In the genomic region with DNA sequence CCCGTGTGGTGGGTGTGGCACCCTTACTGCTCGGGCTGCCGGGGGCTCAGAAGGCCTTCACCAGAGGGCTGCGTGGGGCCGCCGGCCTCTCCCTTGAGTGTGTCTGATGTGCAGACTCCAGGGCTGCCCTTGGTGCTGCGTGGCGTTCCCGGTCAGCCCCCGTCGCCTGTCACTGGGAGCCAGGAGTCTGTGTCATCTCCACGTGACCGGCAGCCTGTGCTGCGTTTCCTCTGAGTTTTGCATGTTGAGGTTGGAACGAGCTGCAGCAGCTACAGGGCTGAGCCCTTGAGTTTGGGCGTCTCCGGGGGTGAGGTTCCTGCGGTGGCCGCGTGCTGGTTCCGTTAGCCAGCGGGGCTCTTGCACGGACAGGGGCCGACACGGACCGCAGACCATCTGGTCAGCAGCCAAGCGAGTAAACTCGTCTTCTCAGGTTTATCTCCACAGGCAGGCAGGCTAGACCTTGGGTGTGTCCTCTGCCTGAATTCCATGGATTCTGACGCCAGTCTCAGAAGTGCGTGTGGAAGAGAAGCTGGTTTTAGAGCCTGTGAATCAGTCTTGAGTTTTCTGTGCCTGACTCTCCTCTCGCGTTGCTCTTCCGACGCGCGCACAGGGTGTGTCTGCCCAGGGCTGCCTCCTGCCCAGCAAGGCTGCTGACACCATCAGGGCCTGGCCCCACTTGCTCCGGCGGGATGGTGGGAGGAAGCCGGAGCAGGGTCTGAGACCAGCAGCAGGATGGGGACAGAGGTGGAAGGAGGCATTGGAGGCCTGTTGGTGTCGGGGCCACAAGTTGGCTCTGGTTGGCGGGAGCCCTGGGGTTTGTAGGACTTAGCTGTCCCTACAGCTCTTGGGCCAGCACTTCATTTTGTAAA, we compare ENCODE assay signal across 15 cellular contexts. TPM values are rescaled to one million over a fixed set of nuclear protein-coding genes. Genes with fewer than 3 reads are reported as not detected.
DNase-seq lines count a peak whose midpoint lies in the region; ATAC-seq, FAIRE-seq and TF ChIP-seq lines count a peak whose summit lies in the region.
"Had no signal": no experiment of that assay in that cellular context is flagged by ENCODE, and none has a peak within 500 bp of the region (broad histone marks: within the 10 kb centered on the region; RNA-seq: fewer than 3 reads in every experiment).

No MANE protein-coding gene starts in this region.

- H3K79me2 ChIP-seq in astrocyte (ENCODE audit: insufficient read depth, low read length) (peaks cover 61% of the 10 kb centered on the region), keratinocyte (ENCODE audit: control insufficient read depth, insufficient read depth, low read length) (peaks cover 50% of the 10 kb centered on the region)

- H3K4me3 Mint-ChIP-seq in astrocyte (ENCODE audit: unreplicated experiment) = no peak overlapping the region
- H3K4me3 Mint-ChIP-seq: effector memory CD8-positive, alpha-beta T cell had no signal

- no peak overlapping the region for H3K4me3 ChIP-seq in astrocyte (ENCODE audit: insufficient read depth, low read depth, low read length)
- peak overlapping the region; percentile 14 to 65 (median 48) for H3K4me3 ChIP-seq in keratinocyte (ENCODE audit: control insufficient read depth in 2 of 3, extremely low read depth in 1 of 3, insufficient read depth in 2 of 3, low read depth in 1 of 3, low read length in 3 of 3)
- peak overlapping the region; percentile 5 for H3K4me3 ChIP-seq in upper lobe of right lung

- no peak overlapping the region for H3K27ac ChIP-seq in astrocyte (ENCODE audit: low read depth, low read length)
- peak overlapping the region; percentile 97 for H3K27ac ChIP-seq in keratinocyte (ENCODE audit: control insufficient read depth, insufficient read depth, low read length)
- H3K27ac ChIP-seq in upper lobe of right lung = peak overlapping the region; percentile 36

- no peaks in the 10 kb centered on the region for H3K4me1 ChIP-seq in astrocyte (ENCODE audit: insufficient read depth, low read length)
- H3K4me1 ChIP-seq in keratinocyte (ENCODE audit: control insufficient read depth, extremely low read depth, insufficient read depth, low read length) = peaks cover 27% of the 10 kb centered on the region
- H3K4me1 ChIP-seq in upper lobe of right lung = no peaks in the 10 kb centered on the region

- H2AFZ ChIP-seq in astrocyte (ENCODE audit: low read depth, low read length) = no peak overlapping the region
- peak overlapping the region; percentile 76 for H2AFZ ChIP-seq in keratinocyte (ENCODE audit: control insufficient read depth, low read length)

- H3K27me3 ChIP-seq in astrocyte (ENCODE audit: insufficient read depth, low read length) (no peaks in the 10 kb centered on the region), keratinocyte (ENCODE audit: control insufficient read depth, extremely low read depth, insufficient read depth, low read length) (no peaks in the 10 kb centered on the region), upper lobe of right lung (no peaks in the 10 kb centered on the region)

- FAIRE-seq in astrocyte (lab: Jason Lieb, UNC) (no peak), keratinocyte (lab: Jason Lieb, UNC) (peak; percentile 90)

- H3K4me2 ChIP-seq in astrocyte (ENCODE audit: low read length) (no peak overlapping the region), keratinocyte (ENCODE audit: control insufficient read depth, extremely low read depth, insufficient read depth, low read depth, low read length) (peak overlapping the region; percentile 94)

- DNase-seq in astrocyte (ENCODE audit: low read depth) (peak; percentile 24), keratinocyte (ENCODE audit: low read depth, low spot score) (peak; percentile 87), upper lobe of right lung (peak; percentile 66), C1 segment of cervical spinal cord (lab: John Stamatoyannopoulos, UW) (no peak)
- DNase-seq: amygdala; DMS 273 treated with DMSO at 0.1 percent for 48 hours; effector memory CD8-positive, alpha-beta T cell; KG1; naive B cell; NCI-H2029; stimulated activated CD4-positive, alpha-beta T cell treated with anti-CD3 and anti-CD28 coated beads, Interleukin-12 subunit alpha, Interleukin-12 subunit beta, amount 100 ng/mL, for 4 hours; stimulated activated CD8-positive, alpha-beta memory T cell treated with anti-CD3 and anti-CD28 coated beads, Interleukin-4, amount 100 ng/mL, for 48 hours; T1000 had no signal

- H3K9me3 Mint-ChIP-seq in astrocyte (ENCODE audit: unreplicated experiment) = no peaks in the 10 kb centered on the region
- H3K9me3 Mint-ChIP-seq: effector memory CD8-positive, alpha-beta T cell; naive B cell had no signal

- H4K20me1 ChIP-seq in astrocyte (ENCODE audit: insufficient read depth, low read length) (peaks cover 30% of the 10 kb centered on the region), keratinocyte (ENCODE audit: control insufficient read depth, extremely low read depth, insufficient read depth, low read length) (no peaks in the 10 kb centered on the region)

- H3K36me3 Mint-ChIP-seq in astrocyte (ENCODE audit: low read depth, unreplicated experiment) = peaks cover 4% of the 10 kb centered on the region
- H3K36me3 Mint-ChIP-seq: naive B cell had no signal

- no peaks in the 10 kb centered on the region for H3K9me1 ChIP-seq in keratinocyte (ENCODE audit: control insufficient read depth, extremely low read depth, insufficient read depth, low read length)

- TF ChIP-seq CTCF in astrocyte (IDR thresholded peaks at IDR 0.05; ENCODE audit: insufficient read depth, low read depth, low read length) (no peak), keratinocyte (optimal IDR thresholded peaks at IDR 0.05 in 1 of 3, IDR thresholded peaks at IDR 0.05 in 1 of 3, conservative IDR thresholded peaks at IDR 0.05 in 1 of 3; ENCODE audit: extremely low read depth in 1 of 3, insufficient read depth in 2 of 3, low read length in 3 of 3) (no peak), upper lobe of right lung (IDR thresholded peaks at IDR 0.05) (no peak)

- peaks cover 4% of the 10 kb centered on the region for H3K4me1 Mint-ChIP-seq in astrocyte (ENCODE audit: low read depth, unreplicated experiment)

- no peaks in the 10 kb centered on the region for H3K27me3 Mint-ChIP-seq in astrocyte (ENCODE audit: low read depth, unreplicated experiment)
- H3K27me3 Mint-ChIP-seq: effector memory CD8-positive, alpha-beta T cell; naive B cell had no signal

- no peaks in the 10 kb centered on the region for H3K36me3 ChIP-seq in astrocyte (ENCODE audit: insufficient read depth, low read length)
- H3K36me3 ChIP-seq in keratinocyte (ENCODE audit: control insufficient read depth in 2 of 2, extremely low read depth in 1 of 2, insufficient read depth in 2 of 2, low read length in 2 of 2) = peaks cover 7 to 21% of the 10 kb centered on the region in 2 experiments
- peaks cover 8% of the 10 kb centered on the region for H3K36me3 ChIP-seq in upper lobe of right lung

- H3K9ac ChIP-seq in astrocyte (ENCODE audit: low read length) (no peak overlapping the region), keratinocyte (ENCODE audit: control insufficient read depth, extremely low read depth, insufficient read depth, low read length) (peak overlapping the region; percentile 89)

- H3K27ac Mint-ChIP-seq in astrocyte (ENCODE audit: unreplicated experiment) = no peak overlapping the region
- H3K27ac Mint-ChIP-seq: effector memory CD8-positive, alpha-beta T cell had no signal

- no peaks in the 10 kb centered on the region for H3K9me3 ChIP-seq in astrocyte (ENCODE audit: insufficient read depth, low read depth, low read length)
- H3K9me3 ChIP-seq in keratinocyte (ENCODE audit: control insufficient read depth, low read depth, low read length) = no peaks in the 10 kb centered on the region
- H3K9me3 ChIP-seq in upper lobe of right lung = no peaks in the 10 kb centered on the region

- intact Hi-C loops in upper lobe of right lung (cut with DNase I) = no loop called here

- dilution Hi-C loops in keratinocyte (cut with MboI; ENCODE audit: extremely low pct_ligation_motif_present, low sequenced_read_pairs) = no loop called here

- peak; percentile 65 for ATAC-seq in upper lobe of right lung
- ATAC-seq in activated CD4-positive, CD25-positive, alpha-beta regulatory T cell treated with anti-CD3 and anti-CD28 coated beads, Interleukin-2, amount 50 U/mL, for 24 hours = no peak
- ATAC-seq: effector memory CD8-positive, alpha-beta T cell; Panc1 had no signal

RNA-seq across cellular contexts. Expression of a gene that starts 10.5 kb away (rescaled TPM):
- total RNA-seq in astrocyte = 40.3 and 47.3 TPM in 2 replicates
- 21.6 to 36.7 TPM (median 31.7 TPM) in 3 replicates for polyA plus RNA-seq in keratinocyte
- polyA plus RNA-seq in keratinocyte (2011; ENCODE audit: low read depth) = 15.6 TPM
- polyA plus RNA-seq in keratinocyte (2011; cell fraction: cytosol; rRNA removed) = 21.5 and 31.3 TPM in 2 replicates
- 73.0 and 91.5 TPM in 2 replicates for polyA plus RNA-seq in keratinocyte (2011; cell fraction: nucleus; rRNA removed)
- polyA plus RNA-seq in keratinocyte (2012; ENCODE audit: low replicate concordance) = 25.4 and 36.5 TPM in 2 replicates
- 42.6 to 74.9 TPM (median 46.0 TPM) in 3 replicates for polyA minus RNA-seq in keratinocyte
- 48.5 TPM for polyA minus RNA-seq in keratinocyte (2011; cell fraction: cytosol; rRNA and poly(A)+ RNA removed)
- 59.6 and 60.7 TPM in 2 replicates for polyA minus RNA-seq in keratinocyte (2011; cell fraction: nucleus; rRNA and poly(A)+ RNA removed)
- 31.1 TPM for total RNA-seq in upper lobe of right lung

RNA-seq across cellular contexts. Expression of a gene that starts 18.8 kb away (rescaled TPM):
- total RNA-seq in astrocyte (0.82 and 1.9 TPM in 2 replicates), upper lobe of right lung (22.4 TPM)
- 16.1 to 40.2 TPM (median 17.7 TPM) in 3 replicates for polyA plus RNA-seq in keratinocyte
- 12.2 TPM for polyA plus RNA-seq in keratinocyte (2011; ENCODE audit: low read depth)
- polyA plus RNA-seq in keratinocyte (2011; cell fraction: cytosol; rRNA removed) = 2.5 and 4.0 TPM in 2 replicates
- 143 and 201 TPM in 2 replicates for polyA plus RNA-seq in keratinocyte (2011; cell fraction: nucleus; rRNA removed)
- polyA plus RNA-seq in keratinocyte (2012; ENCODE audit: low replicate concordance) = 18.0 and 49.7 TPM in 2 replicates
- 15.2 to 21.3 TPM (median 15.5 TPM) in 3 replicates for polyA minus RNA-seq in keratinocyte
- polyA minus RNA-seq in keratinocyte (2011; cell fraction: cytosol; rRNA and poly(A)+ RNA removed) = 5.0 TPM
- 28.2 and 31.9 TPM in 2 replicates for polyA minus RNA-seq in keratinocyte (2011; cell fraction: nucleus; rRNA and poly(A)+ RNA removed)

RNA-seq across cellular contexts. Expression of a gene that starts 45.8 kb away (rescaled TPM):
- 6.2 and 7.2 TPM in 2 replicates for total RNA-seq in astrocyte
- polyA plus RNA-seq in keratinocyte = 1.8 to 3.8 TPM (median 2.4 TPM) in 3 replicates
- not detected for polyA plus RNA-seq in keratinocyte (2011; ENCODE audit: low read depth)
- 0.78 and 2.4 TPM in 2 replicates for polyA plus RNA-seq in keratinocyte (2011; cell fraction: cytosol; rRNA removed)
- 2.9 and 3.4 TPM in 2 replicates for polyA plus RNA-seq in keratinocyte (2011; cell fraction: nucleus; rRNA removed)
- 2.8 and 6.5 TPM in 2 replicates for polyA plus RNA-seq in keratinocyte (2012; ENCODE audit: low replicate concordance)
- 0.67 to 8.0 TPM (median 1.0 TPM) in 3 replicates for polyA minus RNA-seq in keratinocyte
- polyA minus RNA-seq in keratinocyte (2011; cell fraction: cytosol; rRNA and poly(A)+ RNA removed) = 3.6 TPM
- 1.9 and 2.0 TPM in 2 replicates for polyA minus RNA-seq in keratinocyte (2011; cell fraction: nucleus; rRNA and poly(A)+ RNA removed)
- 80.9 TPM for total RNA-seq in upper lobe of right lung

RNA-seq across cellular contexts. Expression of a gene that starts 46.5 kb away (rescaled TPM):
- 117 and 130 TPM in 2 replicates for total RNA-seq in astrocyte
- polyA plus RNA-seq in keratinocyte = 92.0 to 171 TPM (median 108 TPM) in 3 replicates
- polyA plus RNA-seq in keratinocyte (2011; ENCODE audit: low read depth) = 196 TPM
- 136 and 249 TPM in 2 replicates for polyA plus RNA-seq in keratinocyte (2011; cell fraction: cytosol; rRNA removed)
- 186 and 288 TPM in 2 replicates for polyA plus RNA-seq in keratinocyte (2011; cell fraction: nucleus; rRNA removed)
- polyA plus RNA-seq in keratinocyte (2012; ENCODE audit: low replicate concordance) = 193 and 309 TPM in 2 replicates
- 118 to 321 TPM (median 182 TPM) in 3 replicates for polyA minus RNA-seq in keratinocyte
- 295 TPM for polyA minus RNA-seq in keratinocyte (2011; cell fraction: cytosol; rRNA and poly(A)+ RNA removed)
- polyA minus RNA-seq in keratinocyte (2011; cell fraction: nucleus; rRNA and poly(A)+ RNA removed) = 131 and 149 TPM in 2 replicates
- 245 TPM for total RNA-seq in upper lobe of right lung

Comparison
In these comparisons a context has a peak if more than half of its experiments do, and no peak if none do; other contexts are left out.
1. DNase-seq: peak in astrocyte (single experiment), keratinocyte (single experiment) and upper lobe of right lung (single experiment); none in C1 segment of cervical spinal cord (0 of 14).
2. RNA of a gene that starts 45.8 kb away (total RNA-seq): 80.9 TPM in upper lobe of right lung (single experiment); 6.2 to 7.2 TPM in astrocyte; every median in the first group is over 10 times any median in the second.